1 cellular context compared by ENCODE assay signal in the genomic region with DNA sequence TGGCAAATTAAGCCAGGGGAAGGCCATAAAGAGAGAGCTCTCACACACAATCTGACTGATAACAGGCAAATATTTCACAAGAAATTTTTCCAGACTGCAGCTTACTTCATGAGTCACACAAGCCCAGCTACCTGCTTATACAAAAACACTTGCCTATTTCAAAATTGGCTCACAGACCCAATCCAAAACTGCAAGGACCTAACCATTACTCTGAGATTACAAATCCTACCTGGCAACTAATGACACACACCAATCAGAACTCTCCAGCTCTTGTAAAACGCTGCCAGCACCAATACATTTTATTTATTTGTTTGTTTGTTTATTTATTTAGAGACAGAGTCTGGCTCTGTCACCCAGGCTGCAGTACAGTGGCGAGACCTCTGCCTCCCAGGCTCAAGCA.
TF ChIP-seq lines count a peak whose summit lies in the region.

No MANE protein-coding gene starts in this region.

TF ChIP-seq in WTC11, 78 proteins besides CTCF, POLR2A, EP300 and RAD21 (continued from another document):
- TF ChIP-seq, protein P1, sequence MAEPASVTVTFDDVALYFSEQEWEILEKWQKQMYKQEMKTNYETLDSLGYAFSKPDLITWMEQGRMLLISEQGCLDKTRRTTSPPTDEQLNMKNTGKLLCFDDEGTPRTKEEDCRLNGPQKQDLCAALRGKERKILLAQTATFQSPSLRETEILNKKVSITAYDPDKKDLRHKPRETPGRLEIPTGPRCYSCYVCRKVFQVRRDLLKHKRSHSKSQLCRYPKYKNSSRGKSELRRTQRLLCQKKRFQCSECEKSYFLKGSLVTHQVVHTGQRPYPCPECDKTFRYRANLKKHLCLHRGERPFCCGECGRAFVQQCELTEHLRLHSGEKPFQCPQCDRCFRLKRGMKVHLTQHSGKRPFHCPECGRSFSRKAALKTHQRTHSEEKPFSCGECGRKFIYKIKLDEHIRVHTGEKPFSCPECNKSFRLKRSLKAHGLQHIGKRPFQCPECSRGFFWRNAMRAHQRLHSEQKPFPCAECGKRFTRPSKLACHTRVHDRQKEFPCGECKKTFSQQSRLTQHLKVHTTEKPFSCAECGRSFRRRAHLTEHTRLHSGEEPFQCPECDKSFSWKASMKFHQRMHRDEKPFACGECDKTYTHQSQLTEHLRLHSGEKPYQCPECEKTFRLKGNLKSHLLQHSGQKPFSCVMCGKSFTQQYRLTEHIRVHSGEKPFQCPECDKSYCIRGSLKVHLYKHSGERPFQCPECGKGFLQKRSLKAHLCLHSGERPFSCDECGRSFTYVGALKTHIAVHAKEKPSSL (CRISPR knock-in tag; conservative IDR thresholded peaks at IDR 0.05), result no peak
- TF ChIP-seq, protein P2, sequence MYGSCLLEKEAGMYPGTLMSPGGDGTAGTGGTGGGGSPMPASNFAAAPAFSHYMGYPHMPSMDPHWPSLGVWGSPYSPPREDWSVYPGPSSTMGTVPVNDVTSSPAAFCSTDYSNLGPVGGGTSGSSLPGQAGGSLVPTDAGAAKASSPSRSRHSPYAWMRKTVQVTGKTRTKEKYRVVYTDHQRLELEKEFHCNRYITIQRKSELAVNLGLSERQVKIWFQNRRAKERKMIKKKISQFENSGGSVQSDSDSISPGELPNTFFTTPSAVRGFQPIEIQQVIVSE (CRISPR knock-in tag; IDR thresholded peaks at IDR 0.05; ENCODE audit: borderline replicate concordance), result no peak
- no peak for TF ChIP-seq ZNF281 (CRISPR knock-in tag; IDR thresholded peaks at IDR 0.05)
- TF ChIP-seq ZNF263 (CRISPR knock-in tag; IDR thresholded peaks at IDR 0.05; ENCODE audit: low read depth), result no peak
